Comparison of ENCODE assay signal across 19 cellular contexts in genomic region chr14:57732886-57733285, GRCh38.
DNase-seq lines count a peak whose midpoint lies in the region; ATAC-seq and TF ChIP-seq lines count a peak whose summit lies in the region.
"Had no signal": no experiment of that assay in that cellular context is flagged by ENCODE, and none has a peak within 500 bp of the region (broad histone marks: within the 10 kb centered on the region; RNA-seq: fewer than 3 reads in every experiment).

No MANE protein-coding gene starts in this region.

- intact Hi-C loops in colonic mucosa (cut with DNase I): no loop called here
- intact Hi-C loops in Right ventricle myocardium inferior (cut with DNase I): no loop called here

- peaks cover 17% of the 10 kb centered on the region for H3K4me1 Mint-ChIP-seq in mesothelial cell of epicardium
- H3K4me1 Mint-ChIP-seq in activated T-cell treated with anti-CD3 and anti-CD28 coated beads, Interleukin-2, amount 50 U/mL, for 4 hours (ENCODE audit: low read depth): no peaks in the 10 kb centered on the region
- no peaks in the 10 kb centered on the region for H3K4me1 Mint-ChIP-seq in activated CD4-positive, alpha-beta T cell treated with anti-CD3 and anti-CD28 coated beads, Interleukin-2, amount 10 ng/mL, durations not matched to agents 7 days and 5 days
- H3K4me1 Mint-ChIP-seq: naive thymus-derived CD4-positive, alpha-beta T cell; stimulated activated naive B cell treated with anti-CD40 and anti-IgM and Interleukin-4, amounts not matched to agents 10 μg/mL and 1 μg/mL and 100 μg/mL, for 72 hours; T-cell had no signal

- no peak overlapping the region for H3K27ac ChIP-seq in colonic mucosa
- H3K27ac ChIP-seq: BLaER1 treated with 17β-estradiol and CSF1 and Interleukin-3, amounts not matched to agents 10 nM and 100 nM; dorsolateral prefrontal cortex; gastroesophageal sphincter had no signal

- POLR2A ChIA-PET in activated CD4-positive, alpha-beta T cell treated with anti-CD3 and anti-CD28 coated beads, Interleukin-2, amount 10 ng/mL, durations not matched to agents 7 days and 5 days (lab: Charles Lee): no interaction called here

- no peaks in the 10 kb centered on the region for H3K36me3 Mint-ChIP-seq in mesothelial cell of epicardium
- no peaks in the 10 kb centered on the region for H3K36me3 Mint-ChIP-seq in activated T-cell treated with anti-CD3 and anti-CD28 coated beads, Interleukin-2, amount 50 U/mL, for 4 hours (ENCODE audit: insufficient read depth)
- no peaks in the 10 kb centered on the region for H3K36me3 Mint-ChIP-seq in activated CD4-positive, alpha-beta T cell treated with anti-CD3 and anti-CD28 coated beads, Interleukin-2, amount 10 ng/mL, durations not matched to agents 7 days and 5 days (ENCODE audit: low read depth)
- H3K36me3 Mint-ChIP-seq: naive thymus-derived CD4-positive, alpha-beta T cell; stimulated activated naive B cell treated with anti-CD40 and anti-IgM and Interleukin-4, amounts not matched to agents 10 μg/mL and 1 μg/mL and 100 μg/mL, for 72 hours; T-cell had no signal

- no peak overlapping the region for H3K4me3 Mint-ChIP-seq in mesothelial cell of epicardium
- H3K4me3 Mint-ChIP-seq in activated T-cell treated with anti-CD3 and anti-CD28 coated beads, Interleukin-2, amount 50 U/mL, for 4 hours: no peak overlapping the region
- no peak overlapping the region for H3K4me3 Mint-ChIP-seq in activated CD4-positive, alpha-beta T cell treated with anti-CD3 and anti-CD28 coated beads, Interleukin-2, amount 10 ng/mL, durations not matched to agents 7 days and 5 days
- H3K4me3 Mint-ChIP-seq: naive thymus-derived CD4-positive, alpha-beta T cell; stimulated activated naive B cell treated with anti-CD40 and anti-IgM and Interleukin-4, amounts not matched to agents 10 μg/mL and 1 μg/mL and 100 μg/mL, for 72 hours; T-cell had no signal

- no peak overlapping the region for H3K9ac ChIP-seq in colonic mucosa (ENCODE audit: low read depth in 2 of 2, low read length in 2 of 2)
- H3K9ac ChIP-seq: BLaER1 treated with 17β-estradiol and CSF1 and Interleukin-3, amounts not matched to agents 10 nM and 100 nM had no signal

- no peak overlapping the region for H3K4me3 ChIP-seq in colonic mucosa
- H3K4me3 ChIP-seq: BLaER1 treated with 17β-estradiol and CSF1 and Interleukin-3, amounts not matched to agents 10 nM and 100 nM; dorsolateral prefrontal cortex; gastroesophageal sphincter had no signal

- CTCF ChIA-PET in activated CD4-positive, alpha-beta T cell treated with anti-CD3 and anti-CD28 coated beads, Interleukin-2, amount 10 ng/mL, durations not matched to agents 7 days and 5 days (lab: Charles Lee): no interaction called here

- peak overlapping the region; percentile 5 for H3K27ac Mint-ChIP-seq in mesothelial cell of epicardium
- H3K27ac Mint-ChIP-seq in activated CD4-positive, alpha-beta T cell treated with anti-CD3 and anti-CD28 coated beads, Interleukin-2, amount 10 ng/mL, durations not matched to agents 7 days and 5 days: no peak overlapping the region
- H3K27ac Mint-ChIP-seq: naive thymus-derived CD4-positive, alpha-beta T cell; stimulated activated naive B cell treated with anti-CD40 and anti-IgM and Interleukin-4, amounts not matched to agents 10 μg/mL and 1 μg/mL and 100 μg/mL, for 72 hours; T-cell had no signal

- H3K9me3 ChIP-seq in colonic mucosa: no peaks in the 10 kb centered on the region
- H3K9me3 ChIP-seq: gastroesophageal sphincter had no signal

- no peaks in the 10 kb centered on the region for H3K4me1 ChIP-seq in colonic mucosa
- H3K4me1 ChIP-seq: BLaER1 treated with 17β-estradiol and CSF1 and Interleukin-3, amounts not matched to agents 10 nM and 100 nM had no signal

- TF ChIP-seq CTCF in colonic mucosa (IDR thresholded peaks at IDR 0.05) (no peak), mesothelial cell of epicardium (IDR thresholded peaks at IDR 0.05; ENCODE audit: unreplicated experiment) (no peak)

- DNase-seq in EH (ENCODE audit: low read depth) (peak; percentile 4), NCI-H2081 treated with DMSO at 0.1 percent for 48 hours (lab: John Stamatoyannopoulos, UW) (peak; percentile 9), colonic mucosa (peak; percentile 19), mesothelial cell of epicardium (ENCODE audit: low spot score in 2 of 2, unreplicated experiment in 2 of 2) (no peak), Right ventricle myocardium inferior (ENCODE audit: missing footprints) (no peak)
- no peak for DNase-seq in activated T-cell treated with anti-CD3 and anti-CD28 coated beads, Interleukin-2, amount 50 U/mL, for 4 hours
- no peak for DNase-seq in activated CD4-positive, alpha-beta T cell treated with anti-CD3 and anti-CD28 coated beads, Interleukin-2, amount 10 ng/mL, durations not matched to agents 7 days and 5 days
- no peak for DNase-seq in activated CD8-positive, alpha-beta memory T cell treated with anti-CD3 and anti-CD28 coated beads, Interleukin-2, amount 50 U/mL, for 4 hours
- DNase-seq: activated CD4-positive, CD25-positive, alpha-beta regulatory T cell; DND-41; Kasumi-1; naive thymus-derived CD4-positive, alpha-beta T cell; NCI-H2107; OCI-M1; stimulated activated naive B cell treated with anti-CD40 and anti-IgM and Interleukin-4, amounts not matched to agents 10 μg/mL and 1 μg/mL and 100 μg/mL, for 72 hours; T-cell had no signal

- no peaks in the 10 kb centered on the region for H3K36me3 ChIP-seq in colonic mucosa
- H3K36me3 ChIP-seq: BLaER1 treated with 17β-estradiol and CSF1 and Interleukin-3, amounts not matched to agents 10 nM and 100 nM; gastroesophageal sphincter had no signal

- ATAC-seq in activated T-cell treated with anti-CD3 and anti-CD28 coated beads, Interleukin-2, amount 50 U/mL, for 4 hours: no peak
- no peak for ATAC-seq in Right ventricle myocardium inferior
- ATAC-seq: gastroesophageal sphincter; naive thymus-derived CD4-positive, alpha-beta T cell; stimulated activated naive B cell treated with anti-CD40 and anti-IgM and Interleukin-4, amounts not matched to agents 10 μg/mL and 1 μg/mL and 100 μg/mL, for 72 hours; T-cell had no signal

- H3K9me3 Mint-ChIP-seq in mesothelial cell of epicardium: no peaks in the 10 kb centered on the region
- no peaks in the 10 kb centered on the region for H3K9me3 Mint-ChIP-seq in activated T-cell treated with anti-CD3 and anti-CD28 coated beads, Interleukin-2, amount 50 U/mL, for 4 hours
- H3K9me3 Mint-ChIP-seq in activated CD4-positive, alpha-beta T cell treated with anti-CD3 and anti-CD28 coated beads, Interleukin-2, amount 10 ng/mL, durations not matched to agents 7 days and 5 days: no peaks in the 10 kb centered on the region

- H3K27me3 Mint-ChIP-seq in mesothelial cell of epicardium (ENCODE audit: low read depth): peaks cover 21% of the 10 kb centered on the region
- H3K27me3 Mint-ChIP-seq in activated T-cell treated with anti-CD3 and anti-CD28 coated beads, Interleukin-2, amount 50 U/mL, for 4 hours (ENCODE audit: low read depth): peaks cover 2% of the 10 kb centered on the region
- no peaks in the 10 kb centered on the region for H3K27me3 Mint-ChIP-seq in activated CD4-positive, alpha-beta T cell treated with anti-CD3 and anti-CD28 coated beads, Interleukin-2, amount 10 ng/mL, durations not matched to agents 7 days and 5 days

- no peaks in the 10 kb centered on the region for H3K27me3 ChIP-seq in colonic mucosa
- H3K27me3 ChIP-seq: BLaER1 treated with 17β-estradiol and CSF1 and Interleukin-3, amounts not matched to agents 10 nM and 100 nM; gastroesophageal sphincter had no signal

Comparison
In these comparisons a context has a peak if more than half of its experiments do, and no peak if none do; other contexts are left out.
1. DNase-seq: peak in EH (single experiment), NCI-H2081 treated with DMSO at 0.1 percent for 48 hours (single experiment) and colonic mucosa (single experiment); none in mesothelial cell of epicardium (0 of 2), activated T-cell treated with anti-CD3 and anti-CD28 coated beads, Interleukin-2, amount 50 U/mL, for 4 hours (single experiment), activated CD4-positive, alpha-beta T cell treated with anti-CD3 and anti-CD28 coated beads, Interleukin-2, amount 10 ng/mL, durations not matched to agents 7 days and 5 days (single experiment), Right ventricle myocardium inferior (single experiment) and activated CD8-positive, alpha-beta memory T cell treated with anti-CD3 and anti-CD28 coated beads, Interleukin-2, amount 50 U/mL, for 4 hours (single experiment).